ENCODE assay signal across 2 cellular contexts in the genomic region with DNA sequence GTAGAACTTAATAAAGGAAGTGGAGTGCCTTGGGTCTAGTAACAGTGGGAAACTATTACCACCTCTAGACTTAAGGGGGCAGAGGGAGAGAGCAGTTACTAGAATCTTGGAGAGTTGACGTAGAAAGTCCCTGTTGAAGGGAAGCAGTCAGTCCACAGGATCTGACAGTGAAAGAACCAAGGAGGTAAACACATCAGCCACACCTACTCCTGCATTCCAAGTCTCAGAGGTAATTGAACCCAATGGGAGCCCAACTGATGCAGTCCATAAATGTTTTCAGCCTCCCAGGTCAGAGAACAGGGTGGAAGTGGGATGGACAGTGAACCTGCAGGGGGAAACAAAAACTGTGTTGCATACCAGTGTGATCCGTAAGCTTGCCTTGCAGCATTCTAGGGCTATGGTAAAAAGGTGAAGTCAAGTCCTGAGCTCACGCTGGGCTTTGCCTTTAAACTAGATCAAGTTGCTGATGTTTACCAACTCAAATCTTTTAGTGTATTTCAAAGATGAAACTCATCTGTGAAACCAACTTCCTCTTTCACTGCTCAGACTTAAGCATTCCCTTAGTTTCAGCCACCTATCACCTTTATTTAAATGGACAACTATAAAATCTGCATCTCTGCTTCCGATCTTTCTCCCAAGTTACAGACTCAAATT.
TF ChIP-seq lines count a peak whose summit lies in the region.

No MANE protein-coding gene starts in this region.

TF ChIP-seq in SK-N-SH, 30 proteins besides CTCF, POLR2A, EP300 and RAD21 (continued from another document):
- TF ChIP-seq ZBTB33 (IDR thresholded peaks at IDR 0.05; ENCODE audit: borderline replicate concordance, low read depth) (no peak), EZH2phosphoT487 (IDR thresholded peaks at IDR 0.05; ENCODE audit: borderline replicate concordance, low read depth) (no peak), POLR2AphosphoS5 (IDR thresholded peaks at IDR 0.05; ENCODE audit: low read depth, low read length) (no peak), MXI1 (IDR thresholded peaks at IDR 0.05; ENCODE audit: low read depth, low read length) (no peak)
- TF ChIP-seq, protein P1, sequence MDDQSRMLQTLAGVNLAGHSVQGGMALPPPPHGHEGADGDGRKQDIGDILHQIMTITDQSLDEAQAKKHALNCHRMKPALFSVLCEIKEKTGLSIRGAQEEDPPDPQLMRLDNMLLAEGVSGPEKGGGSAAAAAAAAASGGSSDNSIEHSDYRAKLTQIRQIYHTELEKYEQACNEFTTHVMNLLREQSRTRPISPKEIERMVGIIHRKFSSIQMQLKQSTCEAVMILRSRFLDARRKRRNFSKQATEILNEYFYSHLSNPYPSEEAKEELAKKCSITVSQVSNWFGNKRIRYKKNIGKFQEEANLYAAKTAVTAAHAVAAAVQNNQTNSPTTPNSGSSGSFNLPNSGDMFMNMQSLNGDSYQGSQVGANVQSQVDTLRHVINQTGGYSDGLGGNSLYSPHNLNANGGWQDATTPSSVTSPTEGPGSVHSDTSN (IDR thresholded peaks at IDR 0.05) = no peak
- TF ChIP-seq, protein P2, sequence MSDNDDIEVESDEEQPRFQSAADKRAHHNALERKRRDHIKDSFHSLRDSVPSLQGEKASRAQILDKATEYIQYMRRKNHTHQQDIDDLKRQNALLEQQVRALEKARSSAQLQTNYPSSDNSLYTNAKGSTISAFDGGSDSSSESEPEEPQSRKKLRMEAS (IDR thresholded peaks at IDR 0.05; ENCODE audit: low read depth) = no peak

TF ChIP-seq in SK-N-SH treated with all-trans-retinoic acid at 6 μM for 48 hours, 23 proteins besides CTCF, POLR2A, EP300 and RAD21 (continued from another document):
- TF ChIP-seq CREB5 (CRISPR knock-in tag; IDR thresholded peaks at IDR 0.05; ENCODE audit: low read depth) (no peak), ZFP30 (CRISPR knock-in tag; IDR thresholded peaks at IDR 0.05) (no peak), ZNF565 (CRISPR knock-in tag; conservative IDR thresholded peaks at IDR 0.05; ENCODE audit: low read depth) (no peak), ZFP3 (CRISPR knock-in tag; IDR thresholded peaks at IDR 0.05) (no peak), ZNF8 (CRISPR knock-in tag; IDR thresholded peaks at IDR 0.05) (no peak), ISL1 (CRISPR knock-in tag; IDR thresholded peaks at IDR 0.05) (no peak), ESRRG (CRISPR knock-in tag; IDR thresholded peaks at IDR 0.05) (no peak), OSR1 (CRISPR knock-in tag; IDR thresholded peaks at IDR 0.05) (no peak), PPARA (CRISPR knock-in tag; IDR thresholded peaks at IDR 0.05; ENCODE audit: borderline replicate concordance) (no peak), BACH2 (CRISPR knock-in tag; IDR thresholded peaks at IDR 0.05; ENCODE audit: borderline replicate concordance) (no peak)
- TF ChIP-seq, protein P3, sequence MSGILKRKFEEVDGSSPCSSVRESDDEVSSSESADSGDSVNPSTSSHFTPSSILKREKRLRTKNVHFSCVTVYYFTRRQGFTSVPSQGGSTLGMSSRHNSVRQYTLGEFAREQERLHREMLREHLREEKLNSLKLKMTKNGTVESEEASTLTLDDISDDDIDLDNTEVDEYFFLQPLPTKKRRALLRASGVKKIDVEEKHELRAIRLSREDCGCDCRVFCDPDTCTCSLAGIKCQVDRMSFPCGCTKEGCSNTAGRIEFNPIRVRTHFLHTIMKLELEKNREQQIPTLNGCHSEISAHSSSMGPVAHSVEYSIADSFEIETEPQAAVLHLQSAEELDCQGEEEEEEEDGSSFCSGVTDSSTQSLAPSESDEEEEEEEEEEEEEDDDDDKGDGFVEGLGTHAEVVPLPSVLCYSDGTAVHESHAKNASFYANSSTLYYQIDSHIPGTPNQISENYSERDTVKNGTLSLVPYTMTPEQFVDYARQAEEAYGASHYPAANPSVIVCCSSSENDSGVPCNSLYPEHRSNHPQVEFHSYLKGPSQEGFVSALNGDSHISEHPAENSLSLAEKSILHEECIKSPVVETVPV (CRISPR knock-in tag; IDR thresholded peaks at IDR 0.05) = no peak
- TF ChIP-seq, protein P4, sequence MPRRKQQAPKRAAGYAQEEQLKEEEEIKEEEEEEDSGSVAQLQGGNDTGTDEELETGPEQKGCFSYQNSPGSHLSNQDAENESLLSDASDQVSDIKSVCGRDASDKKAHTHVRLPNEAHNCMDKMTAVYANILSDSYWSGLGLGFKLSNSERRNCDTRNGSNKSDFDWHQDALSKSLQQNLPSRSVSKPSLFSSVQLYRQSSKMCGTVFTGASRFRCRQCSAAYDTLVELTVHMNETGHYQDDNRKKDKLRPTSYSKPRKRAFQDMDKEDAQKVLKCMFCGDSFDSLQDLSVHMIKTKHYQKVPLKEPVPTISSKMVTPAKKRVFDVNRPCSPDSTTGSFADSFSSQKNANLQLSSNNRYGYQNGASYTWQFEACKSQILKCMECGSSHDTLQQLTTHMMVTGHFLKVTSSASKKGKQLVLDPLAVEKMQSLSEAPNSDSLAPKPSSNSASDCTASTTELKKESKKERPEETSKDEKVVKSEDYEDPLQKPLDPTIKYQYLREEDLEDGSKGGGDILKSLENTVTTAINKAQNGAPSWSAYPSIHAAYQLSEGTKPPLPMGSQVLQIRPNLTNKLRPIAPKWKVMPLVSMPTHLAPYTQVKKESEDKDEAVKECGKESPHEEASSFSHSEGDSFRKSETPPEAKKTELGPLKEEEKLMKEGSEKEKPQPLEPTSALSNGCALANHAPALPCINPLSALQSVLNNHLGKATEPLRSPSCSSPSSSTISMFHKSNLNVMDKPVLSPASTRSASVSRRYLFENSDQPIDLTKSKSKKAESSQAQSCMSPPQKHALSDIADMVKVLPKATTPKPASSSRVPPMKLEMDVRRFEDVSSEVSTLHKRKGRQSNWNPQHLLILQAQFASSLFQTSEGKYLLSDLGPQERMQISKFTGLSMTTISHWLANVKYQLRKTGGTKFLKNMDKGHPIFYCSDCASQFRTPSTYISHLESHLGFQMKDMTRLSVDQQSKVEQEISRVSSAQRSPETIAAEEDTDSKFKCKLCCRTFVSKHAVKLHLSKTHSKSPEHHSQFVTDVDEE (CRISPR knock-in tag; IDR thresholded peaks at IDR 0.05) = no peak
